Comparison of ENCODE assay signal across 15 cellular contexts in genomic region chr11:36296925-36297604, GRCh38. TPM values are rescaled to one million over a fixed set of nuclear protein-coding genes. Genes with fewer than 3 reads are reported as not detected.
DNase-seq lines count a peak whose midpoint lies in the region; ATAC-seq and TF ChIP-seq lines count a peak whose summit lies in the region.
"Had no signal": no experiment of that assay in that cellular context is flagged by ENCODE, and none has a peak within 500 bp of the region (broad histone marks: within the 10 kb centered on the region; RNA-seq: fewer than 3 reads in every experiment).

No MANE protein-coding gene starts in this region.

- H3K9me3 ChIP-seq in colonic mucosa = no peaks in the 10 kb centered on the region
- H3K9me3 ChIP-seq: uterus had no signal

- DNase-seq in AG20443 (ENCODE audit: low spot score) = peak; percentile 55
- DNase-seq in NCI-H226 = peak; percentile 48
- DNase-seq in colonic mucosa = peak; percentile 43
- no peak for DNase-seq in osteocyte (ENCODE audit: extremely low spot score, unreplicated experiment)
- DNase-seq in COR-L47 (lab: John Stamatoyannopoulos, UW) = no peak
- no peak for DNase-seq in amniotic stem cell (lab: John Stamatoyannopoulos, UW)
- no peak for DNase-seq in DMS 273 treated with DMSO at 0.1 percent for 48 hours (lab: John Stamatoyannopoulos, UW)
- DNase-seq: activated effector memory CD4-positive, alpha-beta T cell treated with Interleukin-2 at 50 U/mL for 16 hours; CD4-positive, CD25-positive, alpha-beta regulatory T cell; GF-D8; NCI-H1105; NCI-H446 treated with DMSO at 0.1 percent for 48 hours; uterus had no signal

- H3K27me3 ChIP-seq in colonic mucosa = no peaks in the 10 kb centered on the region
- H3K27me3 ChIP-seq: uterus had no signal

- H3K9ac ChIP-seq in colonic mucosa (ENCODE audit: low read depth in 2 of 2, low read length in 2 of 2) = peak overlapping the region in 1 of 2 donors; percentile 61

- intact Hi-C loops in colonic mucosa (cut with DNase I) = loop anchor here (10.0 kb wide), 1 partner anchor 158 kb away; no protein-coding TSS in a partner anchor

- no peak overlapping the region for H3K4me3 ChIP-seq in colonic mucosa
- H3K4me3 ChIP-seq: uterus had no signal

- H3K27ac Mint-ChIP-seq in osteocyte (ENCODE audit: unreplicated experiment) = peak overlapping the region; percentile 19
- H3K27ac Mint-ChIP-seq: CD4-positive, CD25-positive, alpha-beta regulatory T cell; mesothelial cell of epicardium had no signal

- peaks cover 35% of the 10 kb centered on the region for H3K4me1 Mint-ChIP-seq in osteocyte (ENCODE audit: unreplicated experiment)
- H3K4me1 Mint-ChIP-seq: mesothelial cell of epicardium had no signal

- no peaks in the 10 kb centered on the region for H3K36me3 ChIP-seq in colonic mucosa
- H3K36me3 ChIP-seq: uterus had no signal

- peaks cover 3% of the 10 kb centered on the region for H3K4me1 ChIP-seq in colonic mucosa
- H3K4me1 ChIP-seq: uterus had no signal

- no peaks in the 10 kb centered on the region for H3K9me3 Mint-ChIP-seq in osteocyte (ENCODE audit: unreplicated experiment)
- H3K9me3 Mint-ChIP-seq: mesothelial cell of epicardium had no signal

- no peak overlapping the region for H3K4me3 Mint-ChIP-seq in osteocyte (ENCODE audit: unreplicated experiment)
- H3K4me3 Mint-ChIP-seq: CD4-positive, CD25-positive, alpha-beta regulatory T cell; mesothelial cell of epicardium had no signal

- H3K27ac ChIP-seq in colonic mucosa = no peak overlapping the region
- H3K27ac ChIP-seq: uterus had no signal

- no peak for TF ChIP-seq CTCF in colonic mucosa (IDR thresholded peaks at IDR 0.05)
- TF ChIP-seq CTCF in osteocyte (IDR thresholded peaks at IDR 0.05) = no peak

- ATAC-seq in HG02970 (IDR thresholded peaks at IDR 0.05; ENCODE audit: low FRiP score, unreplicated experiment) = no peak

- no peaks in the 10 kb centered on the region for H3K27me3 Mint-ChIP-seq in osteocyte (ENCODE audit: unreplicated experiment)

- no peaks in the 10 kb centered on the region for H3K36me3 Mint-ChIP-seq in osteocyte (ENCODE audit: unreplicated experiment)
- H3K36me3 Mint-ChIP-seq: CD4-positive, CD25-positive, alpha-beta regulatory T cell; mesothelial cell of epicardium had no signal

RNA-seq across cellular contexts. Expression of gene PRR5L, which starts 1.0 kb away (rescaled TPM):
- total RNA-seq in colonic mucosa (100 to 1,000 TPM in 1 of 2 donors, 10 to 100 TPM in 1; 80.9 to 169 TPM), osteocyte (102 and 103 TPM in 2 replicates)

RNA-seq across cellular contexts. Expression of gene COMMD9, which starts 7.8 kb away (rescaled TPM):
- total RNA-seq in colonic mucosa = 10 to 100 TPM; 40.6 to 55.9 TPM
- 69.4 and 71.4 TPM in 2 replicates for total RNA-seq in osteocyte

Comparison
In these comparisons a context has a peak if more than half of its experiments do, and no peak if none do; other contexts are left out.
1. DNase-seq: peak in AG20443 (single experiment), NCI-H226 (single experiment) and colonic mucosa (single experiment); none in osteocyte (single experiment), COR-L47 (single experiment), amniotic stem cell (single experiment) and DMS 273 treated with DMSO at 0.1 percent for 48 hours (single experiment).